In the genomic region with DNA sequence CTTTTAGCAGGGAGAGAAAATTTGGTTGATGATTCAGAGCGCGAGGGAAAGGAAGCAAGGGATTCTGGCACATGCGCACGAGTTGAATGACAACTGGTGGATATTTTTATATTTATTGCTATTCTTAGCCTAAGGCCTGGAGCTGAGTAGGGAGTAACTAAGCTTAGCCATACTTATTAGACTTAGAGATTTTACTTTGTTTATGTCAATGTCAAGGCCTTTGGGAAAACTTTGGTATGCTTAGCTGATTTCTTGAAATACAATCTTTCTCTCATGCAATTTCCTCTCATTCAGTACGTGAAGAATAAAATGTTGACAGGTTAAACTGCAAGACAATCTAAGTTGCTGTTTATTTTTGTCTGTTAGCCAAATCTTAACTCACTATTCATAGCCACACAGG, we compare ENCODE assay signal across 11 cellular contexts.
DNase-seq lines count a peak whose midpoint lies in the region; ATAC-seq and TF ChIP-seq lines count a peak whose summit lies in the region.
"Had no signal": no experiment of that assay in that cellular context is flagged by ENCODE, and none has a peak within 500 bp of the region (broad histone marks: within the 10 kb centered on the region; RNA-seq: fewer than 3 reads in every experiment).

No MANE protein-coding gene starts in this region.

- peak overlapping the region; percentile 14 for H3K4me3 Mint-ChIP-seq in chondrocyte (ENCODE audit: unreplicated experiment)
- no peak overlapping the region for H3K4me3 Mint-ChIP-seq in T-cell
- H3K4me3 Mint-ChIP-seq in naive thymus-derived CD4-positive, alpha-beta T cell, result no peak overlapping the region
- H3K4me3 Mint-ChIP-seq: activated naive CD8-positive, alpha-beta T cell treated with anti-CD3 and anti-CD28 coated beads, Interleukin-2, amount 10 ng/mL, durations not matched to agents 7 days and 5 days had no signal

- DNase-seq in IMR-90 (peak; percentile 88), chondrocyte (ENCODE audit: low spot score) (no peak), left lobe of liver (ENCODE audit: low spot score) (no peak), T-cell (no peak), NOMO-1 treated with DMSO at 0.1 percent for 48 hours (lab: John Stamatoyannopoulos, UW; ENCODE audit: unreplicated experiment) (no peak), glomerular visceral epithelial cell (ENCODE audit: extremely low spot score) (no peak)
- no peak for DNase-seq in naive thymus-derived CD4-positive, alpha-beta T cell
- DNase-seq: activated naive CD8-positive, alpha-beta T cell treated with anti-CD3 and anti-CD28 coated beads, Interleukin-2, amount 10 ng/mL, durations not matched to agents 7 days and 5 days; MM.1S had no signal

- H3K27me3 Mint-ChIP-seq in chondrocyte (ENCODE audit: low read depth) (no peaks in the 10 kb centered on the region), T-cell (no peaks in the 10 kb centered on the region)
- H3K27me3 Mint-ChIP-seq in naive thymus-derived CD4-positive, alpha-beta T cell, result no peaks in the 10 kb centered on the region
- H3K27me3 Mint-ChIP-seq: activated naive CD8-positive, alpha-beta T cell treated with anti-CD3 and anti-CD28 coated beads, Interleukin-2, amount 10 ng/mL, durations not matched to agents 7 days and 5 days had no signal

- H3K9me3 ChIP-seq in IMR-90 (ENCODE audit: control insufficient read depth, insufficient read depth, low read length), result no peaks in the 10 kb centered on the region
- H3K9me3 ChIP-seq in naive thymus-derived CD4-positive, alpha-beta T cell (ENCODE audit: control insufficient read depth in 2 of 3, low read length in 3 of 3), result no peaks in the 10 kb centered on the region

- H3K4me3 ChIP-seq in IMR-90 (ENCODE audit: insufficient read depth, low read depth, low read length), result no peak overlapping the region
- H3K4me3 ChIP-seq in naive thymus-derived CD4-positive, alpha-beta T cell (ENCODE audit: low read length), result no peak overlapping the region

- H3K4me1 Mint-ChIP-seq in chondrocyte (ENCODE audit: low read depth) (peaks cover 54% of the 10 kb centered on the region), T-cell (peaks cover 18 to 36% (median 20%) of the 10 kb centered on the region in 3 donors)
- H3K4me1 Mint-ChIP-seq in naive thymus-derived CD4-positive, alpha-beta T cell, result peaks cover 8 to 46% (median 27%) of the 10 kb centered on the region in 7 donors

- peak overlapping the region; percentile 38 to 98; a peak in 2 of 4 replicates for H4K8ac ChIP-seq in IMR-90 (ENCODE audit: low read depth in 2 of 2, low read length in 2 of 2)

- no TSS peak for BruUV-seq in IMR-90 (replicated peaks; lab: Mats Ljungman, UMichigan)

- peak overlapping the region; percentile 92 for H3K18ac ChIP-seq in IMR-90 (ENCODE audit: low read depth, low read length)

- H2AK5ac ChIP-seq in IMR-90 (ENCODE audit: low read depth, low read length), result no peak overlapping the region

- peak overlapping the region; percentile 34; the same call in 1 of the 2 replicates for H3K4me2 ChIP-seq in IMR-90 (ENCODE audit: low read depth, low read length)

- no peaks in the 10 kb centered on the region for H4K20me1 ChIP-seq in IMR-90 (ENCODE audit: insufficient read depth, low read length)

- no peak overlapping the region for H2BK15ac ChIP-seq in IMR-90 (ENCODE audit: low read depth, low read length)

- H3K27ac Mint-ChIP-seq in chondrocyte (ENCODE audit: unreplicated experiment) (peak overlapping the region; percentile 93), T-cell (no peak overlapping the region)
- no peak overlapping the region for H3K27ac Mint-ChIP-seq in naive thymus-derived CD4-positive, alpha-beta T cell
- H3K27ac Mint-ChIP-seq: activated naive CD8-positive, alpha-beta T cell treated with anti-CD3 and anti-CD28 coated beads, Interleukin-2, amount 10 ng/mL, durations not matched to agents 7 days and 5 days had no signal

- TF ChIP-seq CTCF in IMR-90 (conservative IDR thresholded peaks at IDR 0.05; ENCODE audit: low read depth, low read length) (no peak), chondrocyte (IDR thresholded peaks at IDR 0.05) (no peak)

- H3K4me1 ChIP-seq in IMR-90 (ENCODE audit: control insufficient read depth, insufficient read depth, low read length), result peaks cover 18% of the 10 kb centered on the region
- no peaks in the 10 kb centered on the region for H3K4me1 ChIP-seq in naive thymus-derived CD4-positive, alpha-beta T cell (ENCODE audit: control insufficient read depth in 2 of 2, insufficient read depth in 2 of 2, low read length in 2 of 2)

- peak; percentile 67 for ATAC-seq in IMR-90 (ENCODE audit: low read depth)
- ATAC-seq in left lobe of liver, result peak; percentile 31
- no peak for ATAC-seq in T-cell (replicated peaks in 1 of 4)
- no peak for ATAC-seq in naive thymus-derived CD4-positive, alpha-beta T cell
- ATAC-seq: left colon had no signal

- H2AFZ ChIP-seq in IMR-90 (replicated peaks; ENCODE audit: low read length, poor library complexity), result no peak overlapping the region

- peak overlapping the region; percentile 98; the same call in 1 of the 2 replicates for H3K4ac ChIP-seq in IMR-90 (ENCODE audit: low read depth, low read length)

- peaks cover 18 to 31% of the 10 kb centered on the region in 2 experiments for H3K79me1 ChIP-seq in IMR-90 (ENCODE audit: low read depth in 1 of 2, low read length in 2 of 2)

- peak overlapping the region; percentile 9; the same call in 1 of the 2 replicates for H2BK120ac ChIP-seq in IMR-90 (ENCODE audit: low read depth, low read length)

- no CpG with 5 or more reads among the region's 5 CpGs for WGBS in IMR-90 (ENCODE audit: extremely low coverage in 2 of 2, insufficient read length in 1 of 2), 2 experiments

- no peaks in the 10 kb centered on the region for H3K36me3 ChIP-seq in IMR-90 (ENCODE audit: control insufficient read depth, insufficient read depth, low read length)
- no peaks in the 10 kb centered on the region for H3K36me3 ChIP-seq in naive thymus-derived CD4-positive, alpha-beta T cell (ENCODE audit: control insufficient read depth in 2 of 3, insufficient read depth in 3 of 3, low read length in 3 of 3)

- H4K91ac ChIP-seq in IMR-90 (ENCODE audit: insufficient read depth, low read depth, low read length), result no peak overlapping the region

- no peaks in the 10 kb centered on the region for H3K27me3 ChIP-seq in IMR-90 (ENCODE audit: control insufficient read depth, insufficient read depth, low read length)
- H3K27me3 ChIP-seq in naive thymus-derived CD4-positive, alpha-beta T cell (ENCODE audit: control insufficient read depth in 2 of 2, insufficient read depth in 2 of 2, low read length in 2 of 2), result no peaks in the 10 kb centered on the region

- H3K36me3 Mint-ChIP-seq in chondrocyte (ENCODE audit: low read depth) (no peaks in the 10 kb centered on the region), T-cell (peaks cover 10% of the 10 kb centered on the region)
- H3K36me3 Mint-ChIP-seq in naive thymus-derived CD4-positive, alpha-beta T cell, result peaks cover 3 to 20% (median 7%) of the 10 kb centered on the region in 5 donors

- in situ Hi-C loops in IMR-90 (cut with MboI; ENCODE audit: low sequenced_read_pairs), result no loop called here

- H3K27ac ChIP-seq in IMR-90 (ENCODE audit: insufficient read depth, low read length) (peak overlapping the region; percentile 92; the same call in 1 of the 2 replicates), temporal lobe (ENCODE audit: low read depth, low read length) (peak overlapping the region; percentile 65)
- H3K27ac ChIP-seq in naive thymus-derived CD4-positive, alpha-beta T cell (ENCODE audit: low read depth, low read length), result no peak overlapping the region

- H2BK5ac ChIP-seq in IMR-90 (ENCODE audit: low read depth, low read length, poor library complexity, severe bottlenecking), result peak overlapping the region; percentile 100

- no peak overlapping the region for H3K14ac ChIP-seq in IMR-90 (replicated peaks; ENCODE audit: low read depth, low read length)

- POLR2A ChIA-PET in IMR-90 (lab: Charles Lee; ENCODE audit: unreplicated experiment) (no interaction called here), T-cell (lab: Charles Lee) (no interaction called here)
- POLR2A ChIA-PET in naive thymus-derived CD4-positive, alpha-beta T cell (lab: Charles Lee), result no interaction called here

- H3K9me3 Mint-ChIP-seq in chondrocyte (ENCODE audit: low read depth), result peaks cover 3% of the 10 kb centered on the region
- peaks cover 0 to 6% (median 2%) of the 10 kb centered on the region in 3 donors for H3K9me3 Mint-ChIP-seq in T-cell
- H3K9me3 Mint-ChIP-seq in naive thymus-derived CD4-positive, alpha-beta T cell, result peaks cover 0 to 13% (median 0%) of the 10 kb centered on the region in 11 donors

- intact Hi-C loops in IMR-90 (cut with micrococcal nuclease), result loop anchor here (5.0 kb wide), 1 partner anchor 34 kb away; no protein-coding TSS in a partner anchor
- intact Hi-C loops in naive thymus-derived CD4-positive, alpha-beta T cell (cut with micrococcal nuclease), result no loop called here

- peak overlapping the region; percentile 7; the same call in 1 of the 2 replicates for H2BK20ac ChIP-seq in IMR-90 (ENCODE audit: low read depth, low read length)

- CTCF ChIA-PET in IMR-90 (lab: Yijun Ruan, JAX), result interaction anchor here (1.5 to 1.6 kb wide), 2 partner anchors 24 to 323 kb away, joined by 4 to 6 read pairs; no protein-coding TSS in a partner anchor
- CTCF ChIA-PET in T-cell (lab: Charles Lee), result no interaction called here
- CTCF ChIA-PET in naive thymus-derived CD4-positive, alpha-beta T cell (lab: Charles Lee), result interaction anchor here (1.8 kb wide), 1 partner anchor 12 kb away, joined by 8 read pairs; no protein-coding TSS in a partner anchor

- H3K9me1 ChIP-seq in IMR-90 (ENCODE audit: insufficient read depth, low read length), result peaks cover 7% of the 10 kb centered on the region

- no peak for TF ChIP-seq POLR2A in IMR-90 (IDR thresholded peaks at IDR 0.05; ENCODE audit: low read depth, low read length)

- no peak for TF ChIP-seq RAD21 in IMR-90 (IDR thresholded peaks at IDR 0.05; ENCODE audit: low read length)

- H3K23ac ChIP-seq in IMR-90 (ENCODE audit: low read depth, low read length), result no peak overlapping the region

- no peak overlapping the region; the same call in 1 of the 2 replicates for H3K9ac ChIP-seq in IMR-90 (ENCODE audit: low read depth, low read length)

- H2AK9ac ChIP-seq in IMR-90 (replicated peaks; ENCODE audit: low read depth, low read length, poor library complexity), result no peak overlapping the region

- H4K5ac ChIP-seq in IMR-90 (ENCODE audit: low read depth, low read length), result no peak overlapping the region

- dilution Hi-C loops in IMR-90 (cut with HindIII; ENCODE audit: low sequenced_read_pairs, unreplicated experiment), result no loop called here

- H3K56ac ChIP-seq in IMR-90 (ENCODE audit: extremely low read depth, insufficient read depth, low read length), result no peak overlapping the region

TF ChIP-seq in IMR-90, 13 proteins besides CTCF, POLR2A, EP300 and RAD21:
- TF ChIP-seq CHD1 (IDR thresholded peaks at IDR 0.05; ENCODE audit: low read depth, low read length) (0 out of 2 replicates have a peak, but pooled peaks have one; percentile 75), MAFK (IDR thresholded peaks at IDR 0.05; ENCODE audit: low read depth, low read length) (0 out of 2 replicates have a peak, but pooled peaks have one; percentile 10), CEBPB (IDR thresholded peaks at IDR 0.05; ENCODE audit: low read depth, low read length) (no peak), BHLHE40 (IDR thresholded peaks at IDR 0.05; ENCODE audit: low read depth, low read length) (peak; percentile 50; the same call in 1 of the 2 replicates), RCOR1 (IDR thresholded peaks at IDR 0.05; ENCODE audit: insufficient replicate concordance, low read length) (no peak)

Comparison
In these comparisons a context has a peak if more than half of its experiments do, and no peak if none do; other contexts are left out.
1. ATAC-seq: peak in IMR-90 (single experiment) and left lobe of liver (single experiment); none in T-cell (0 of 4) and naive thymus-derived CD4-positive, alpha-beta T cell (single experiment).
2. CTCF ChIA-PET loops: an anchor here in IMR-90 (1.5 to 1.6 kb wide) and naive thymus-derived CD4-positive, alpha-beta T cell (1.8 kb wide); none called in T-cell.